17 cellular contexts compared by ENCODE assay signal in the genomic region with DNA sequence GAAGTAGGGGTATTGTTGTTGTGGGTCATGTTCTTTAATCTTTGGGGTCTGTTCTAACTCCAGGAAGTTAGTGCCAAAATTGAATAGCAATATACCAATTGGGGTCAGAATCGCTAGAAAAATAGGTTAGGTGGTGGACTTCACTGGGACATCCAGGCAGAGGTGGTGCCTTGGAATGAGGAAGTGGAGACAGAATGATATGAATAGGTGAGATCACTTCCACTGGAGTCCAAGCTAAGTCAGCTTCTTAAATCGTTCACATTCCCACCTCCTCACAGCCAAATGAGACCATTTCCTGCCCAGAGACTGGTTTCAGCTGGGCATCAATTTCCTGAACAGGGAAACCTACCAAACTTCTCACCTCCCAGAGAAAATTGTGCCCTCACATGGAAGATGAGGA.
"Had no signal": no experiment of that assay in that cellular context is flagged by ENCODE, and none has a peak within 500 bp of the region (broad histone marks: within the 10 kb centered on the region; RNA-seq: fewer than 3 reads in every experiment).

No MANE protein-coding gene starts in this region.

- FAIRE-seq: frontal cortex, kidney had no signal

- DNase-seq: activated CD4-positive, alpha-beta T cell treated with anti-CD3 and anti-CD28 coated beads, Interleukin-2, amount 50 U/mL, for 1 hour; activated gamma-delta T cell treated with Interleukin-2 at 50 U/mL for 16 hours; amniotic stem cell; central memory CD4-positive, alpha-beta T cell; colonic mucosa; head of caudate nucleus; kidney; left ventricle myocardium inferior; mammary epithelial cell; midbrain; nephron progenitor cell; nucleus accumbens; posterior cingulate gyrus; stimulated activated naive CD4-positive, alpha-beta T cell; T1000; thyroid gland had no signal

- H3K4me3 ChIP-seq: colonic mucosa, left ventricle myocardium inferior, thyroid gland had no signal

- H3K36me3 ChIP-seq: colonic mucosa, left ventricle myocardium inferior, thyroid gland had no signal

- H3K9me3 ChIP-seq: colonic mucosa, left ventricle myocardium inferior, thyroid gland had no signal

- H3K27ac ChIP-seq: colonic mucosa, left ventricle myocardium inferior, thyroid gland had no signal

- H3K27me3 ChIP-seq: colonic mucosa, thyroid gland had no signal
